ENCODE assay signal across 8 cellular contexts in the genomic region with DNA sequence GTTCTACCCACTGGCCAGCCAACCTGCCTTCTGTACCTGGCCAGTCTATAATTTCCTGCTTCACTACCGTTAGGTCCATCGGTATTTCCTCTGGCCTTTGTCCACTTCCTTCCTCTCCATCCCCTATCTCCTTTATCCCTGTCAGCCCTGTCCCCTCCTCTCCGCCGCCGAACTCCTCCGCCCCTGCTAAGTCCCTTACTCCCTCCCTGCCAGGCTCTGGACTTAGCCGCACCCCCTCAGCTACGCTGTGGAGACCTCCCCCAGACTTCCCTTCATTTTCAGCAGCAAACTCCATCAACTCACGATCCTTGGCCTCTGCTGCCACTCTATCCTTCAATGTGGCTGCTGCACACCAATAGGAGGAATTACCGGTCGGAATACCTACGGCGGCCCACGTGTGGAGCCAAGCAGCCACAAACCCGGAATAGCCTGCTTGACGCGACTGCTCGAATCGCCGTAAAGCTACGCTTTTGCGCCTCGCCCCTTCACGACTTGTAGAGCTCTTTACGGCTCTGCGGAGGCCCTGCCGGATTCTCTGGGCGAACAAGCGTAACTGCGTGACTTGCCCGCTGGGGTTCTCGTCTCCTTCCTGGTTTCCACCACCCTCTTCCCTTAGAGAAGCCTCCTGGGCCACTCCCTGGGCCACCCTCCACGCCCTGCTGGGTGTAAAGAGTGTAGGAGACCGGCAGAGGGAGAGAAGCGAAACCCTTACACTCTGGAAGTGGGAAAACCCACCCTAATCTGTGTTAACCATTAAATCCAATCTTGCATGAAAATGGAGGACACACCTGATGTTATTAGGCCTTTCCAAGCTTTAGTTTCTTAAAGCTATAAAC. TPM values are rescaled to one million over a fixed set of nuclear protein-coding genes. Genes with fewer than 3 reads are reported as not detected.
A peak's percentile ranks its signal among the peaks of the same experiment; 100 is the strongest.
DNase-seq lines count a peak whose midpoint lies in the region; ATAC-seq and TF ChIP-seq lines count a peak whose summit lies in the region.

A gene with protein sequence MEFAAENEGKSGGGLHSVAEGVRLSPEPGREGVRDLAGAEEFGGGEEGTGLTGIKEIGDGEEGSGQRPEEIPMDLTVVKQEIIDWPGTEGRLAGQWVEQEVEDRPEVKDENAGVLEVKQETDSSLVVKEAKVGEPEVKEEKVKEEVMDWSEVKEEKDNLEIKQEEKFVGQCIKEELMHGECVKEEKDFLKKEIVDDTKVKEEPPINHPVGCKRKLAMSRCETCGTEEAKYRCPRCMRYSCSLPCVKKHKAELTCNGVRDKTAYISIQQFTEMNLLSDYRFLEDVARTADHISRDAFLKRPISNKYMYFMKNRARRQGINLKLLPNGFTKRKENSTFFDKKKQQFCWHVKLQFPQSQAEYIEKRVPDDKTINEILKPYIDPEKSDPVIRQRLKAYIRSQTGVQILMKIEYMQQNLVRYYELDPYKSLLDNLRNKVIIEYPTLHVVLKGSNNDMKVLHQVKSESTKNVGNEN (minus strand): TSS at position 444 of the 836 bp plus-strand sequence. CDS start 149 bp downstream, at position 295.

- no peaks in the 10 kb centered on the region for H3K27me3 Mint-ChIP-seq in activated T-cell treated with anti-CD3 and anti-CD28 coated beads, Interleukin-2, amount 50 U/mL, for 4 hours (ENCODE audit: low read depth)

- H3K4me2 ChIP-seq in DOHH2 (ENCODE audit: low read length) = peak within 1 kb of the TSS; percentile 91

- intact Hi-C loops in esophagus squamous epithelium (cut with DNase I) = loop anchor here (10.0 kb wide), 1 partner anchor 123 kb away; a partner anchor contains a TSS

- ATAC-seq in GM21737 (IDR thresholded peaks at IDR 0.05; ENCODE audit: unreplicated experiment) = peak; percentile 89
- peak; percentile 92 to 93 for ATAC-seq in activated T-cell treated with anti-CD3 and anti-CD28 coated beads, Interleukin-2, amount 50 U/mL, for 4 hours

- peaks cover 18% of the 10 kb centered on the region for H3K4me1 ChIP-seq in DOHH2 (ENCODE audit: control insufficient read depth, low read length)
- H3K4me1 ChIP-seq in esophagus squamous epithelium = peaks cover 13 to 39% (median 13%) of the 10 kb centered on the region in 3 donors

- H4K20me1 ChIP-seq in DOHH2 (ENCODE audit: control insufficient read depth, insufficient read depth, low read depth, low read length) = no peaks in the 10 kb centered on the region

- H3K9me2 ChIP-seq in DOHH2 (replicated peaks; ENCODE audit: control insufficient read depth, low read length) = no peaks in the 10 kb centered on the region

- H3K4me3 Mint-ChIP-seq in activated T-cell treated with anti-CD3 and anti-CD28 coated beads, Interleukin-2, amount 50 U/mL, for 4 hours = no peak within 1 kb of the TSS

- peak within 1 kb of the TSS; percentile 54 for H3K27ac ChIP-seq in DOHH2 (ENCODE audit: low read depth, low read length)
- peak within 1 kb of the TSS; percentile 78 to 91 (median 90) for H3K27ac ChIP-seq in esophagus squamous epithelium

- 1% methylated on average over 24 to 35 of the region's 35 CpGs for WGBS in esophagus squamous epithelium, 2 donors

- peak in 2 of 4 donors; percentile 20 to 45 for TF ChIP-seq POLR2A in esophagus squamous epithelium (IDR thresholded peaks at IDR 0.05)

- peak; percentile 72 for DNase-seq in KG1 (lab: John Stamatoyannopoulos, UW)
- DNase-seq in activated T-cell treated with anti-CD3 and anti-CD28 coated beads, Interleukin-2, amount 50 U/mL, for 4 hours = peak; percentile 79
- DNase-seq in esophagus squamous epithelium (lab: John Stamatoyannopoulos, UW) = peak; percentile 50
- DNase-seq in myocyte (ENCODE audit: low read depth) = peak; percentile 97
- peak; percentile 76 to 81 for DNase-seq in stimulated activated CD8-positive, alpha-beta memory T cell treated with anti-CD3 and anti-CD28 coated beads, Interleukin-7, amount 100 ng/mL, for 4 hours (ENCODE audit: low read depth in 2 of 2)

- H3K9me3 ChIP-seq in DOHH2 (ENCODE audit: control insufficient read depth, insufficient read depth, low read length) = no peaks in the 10 kb centered on the region
- H3K9me3 ChIP-seq in esophagus squamous epithelium = no peaks in the 10 kb centered on the region

- H3K4me3 ChIP-seq in DOHH2 (ENCODE audit: low read length) (peak within 1 kb of the TSS; percentile 100), esophagus squamous epithelium (peak within 1 kb of the TSS; percentile 58 to 94 (median 81))

- peaks cover 49% of the 10 kb centered on the region for H3K79me2 ChIP-seq in DOHH2 (ENCODE audit: control insufficient read depth, low read length)

- H3K36me3 ChIP-seq in DOHH2 (ENCODE audit: control insufficient read depth, low read length) (peaks cover 45% of the 10 kb centered on the region), esophagus squamous epithelium (peaks cover 0 to 28% (median 0%) of the 10 kb centered on the region in 3 donors)

- no peaks in the 10 kb centered on the region for H3F3A ChIP-seq in DOHH2 (ENCODE audit: control insufficient read depth, insufficient read depth)

- TF ChIP-seq CTCF in DOHH2 (IDR thresholded peaks at IDR 0.05; ENCODE audit: low read depth, low read length, poor library complexity, severe bottlenecking) (peak; percentile 34), esophagus squamous epithelium (IDR thresholded peaks at IDR 0.05) (peak in 5 of 6 experiments; percentile 7 to 62 (median 38))

- H3K36me3 Mint-ChIP-seq in activated T-cell treated with anti-CD3 and anti-CD28 coated beads, Interleukin-2, amount 50 U/mL, for 4 hours (ENCODE audit: insufficient read depth) = peaks cover 17% of the 10 kb centered on the region

- H3K4me1 Mint-ChIP-seq in activated T-cell treated with anti-CD3 and anti-CD28 coated beads, Interleukin-2, amount 50 U/mL, for 4 hours (ENCODE audit: low read depth) = peaks cover 26% of the 10 kb centered on the region

- H3K27me3 ChIP-seq in DOHH2 (ENCODE audit: control insufficient read depth, low read length) = no peaks in the 10 kb centered on the region
- H3K27me3 ChIP-seq in esophagus squamous epithelium = peaks cover 0 to 3% (median 0%) of the 10 kb centered on the region in 4 donors

- H3K9me3 Mint-ChIP-seq in activated T-cell treated with anti-CD3 and anti-CD28 coated beads, Interleukin-2, amount 50 U/mL, for 4 hours = no peaks in the 10 kb centered on the region

TF ChIP-seq in PFSK-1, 5 proteins besides CTCF, POLR2A, EP300 and RAD21:
- peak; percentile 78; the same call in 1 of the 2 replicates for TF ChIP-seq TAF1 (IDR thresholded peaks at IDR 0.05; ENCODE audit: borderline replicate concordance, insufficient read depth, low read length)
- peak; percentile 90 for TF ChIP-seq POLR2AphosphoS5 (IDR thresholded peaks at IDR 0.05; ENCODE audit: low read depth, low read length)
- peak; percentile 69; the same call in 1 of the 2 replicates for TF ChIP-seq SIN3A (IDR thresholded peaks at IDR 0.05; ENCODE audit: borderline replicate concordance, insufficient read depth, low read length)
- peak; percentile 22 for TF ChIP-seq FOXP2 (optimal IDR thresholded peaks at IDR 0.05; ENCODE audit: borderline replicate concordance, extremely low read depth, extremely low read length, insufficient read depth)
- TF ChIP-seq, protein P1, sequence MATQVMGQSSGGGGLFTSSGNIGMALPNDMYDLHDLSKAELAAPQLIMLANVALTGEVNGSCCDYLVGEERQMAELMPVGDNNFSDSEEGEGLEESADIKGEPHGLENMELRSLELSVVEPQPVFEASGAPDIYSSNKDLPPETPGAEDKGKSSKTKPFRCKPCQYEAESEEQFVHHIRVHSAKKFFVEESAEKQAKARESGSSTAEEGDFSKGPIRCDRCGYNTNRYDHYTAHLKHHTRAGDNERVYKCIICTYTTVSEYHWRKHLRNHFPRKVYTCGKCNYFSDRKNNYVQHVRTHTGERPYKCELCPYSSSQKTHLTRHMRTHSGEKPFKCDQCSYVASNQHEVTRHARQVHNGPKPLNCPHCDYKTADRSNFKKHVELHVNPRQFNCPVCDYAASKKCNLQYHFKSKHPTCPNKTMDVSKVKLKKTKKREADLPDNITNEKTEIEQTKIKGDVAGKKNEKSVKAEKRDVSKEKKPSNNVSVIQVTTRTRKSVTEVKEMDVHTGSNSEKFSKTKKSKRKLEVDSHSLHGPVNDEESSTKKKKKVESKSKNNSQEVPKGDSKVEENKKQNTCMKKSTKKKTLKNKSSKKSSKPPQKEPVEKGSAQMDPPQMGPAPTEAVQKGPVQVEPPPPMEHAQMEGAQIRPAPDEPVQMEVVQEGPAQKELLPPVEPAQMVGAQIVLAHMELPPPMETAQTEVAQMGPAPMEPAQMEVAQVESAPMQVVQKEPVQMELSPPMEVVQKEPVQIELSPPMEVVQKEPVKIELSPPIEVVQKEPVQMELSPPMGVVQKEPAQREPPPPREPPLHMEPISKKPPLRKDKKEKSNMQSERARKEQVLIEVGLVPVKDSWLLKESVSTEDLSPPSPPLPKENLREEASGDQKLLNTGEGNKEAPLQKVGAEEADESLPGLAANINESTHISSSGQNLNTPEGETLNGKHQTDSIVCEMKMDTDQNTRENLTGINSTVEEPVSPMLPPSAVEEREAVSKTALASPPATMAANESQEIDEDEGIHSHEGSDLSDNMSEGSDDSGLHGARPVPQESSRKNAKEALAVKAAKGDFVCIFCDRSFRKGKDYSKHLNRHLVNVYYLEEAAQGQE (IDR thresholded peaks at IDR 0.05; ENCODE audit: insufficient read depth in 1 of 2, low read depth in 2 of 2, low read length in 2 of 2) = peak in 1 of 2 experiments; percentile 39; a peak in 1 of 4 replicates

RNA-seq across cellular contexts. Expression of the gene that starts here (rescaled TPM):
- polyA plus RNA-seq in PFSK-1 (2012; ENCODE audit: insufficient read length, low read depth) = 9.6 TPM
- total RNA-seq in activated T-cell treated with anti-CD3 and anti-CD28 coated beads, Interleukin-2, amount 50 U/mL, for 4 hours = 10 to 100 TPM; 45.1 to 52.6 (median 47.8) TPM
- 10 to 100 TPM in 2 of 4 donors, 1 to 10 TPM in 2; 8.2 to 20.0 (median 9.9) TPM for total RNA-seq in esophagus squamous epithelium
- 8.4 and 10.8 TPM in 2 replicates for total RNA-seq in myocyte
- polyA plus RNA-seq in myocyte (2012) = 8.5 TPM

Comparison
In these comparisons a context has a peak if more than half of its experiments do, and no peak if none do; other contexts are left out.
1. Peak in every context shown above with its lines: DNase-seq, ATAC-seq, H3K4me3 ChIP-seq and H3K27ac ChIP-seq.